Comparison of ENCODE assay signal across 20 cellular contexts in genomic region chr3:21783834-21784233, GRCh38. TPM values are rescaled to one million over a fixed set of nuclear protein-coding genes. Genes with fewer than 3 reads are reported as not detected.
"Had no signal": no experiment of that assay in that cellular context is flagged by ENCODE, and none has a peak within 500 bp of the region (broad histone marks: within the 10 kb centered on the region; RNA-seq: fewer than 3 reads in every experiment).

No MANE protein-coding gene starts in this region.

- H3K27ac Mint-ChIP-seq: activated naive CD4-positive, alpha-beta T cell treated with anti-CD3 and anti-CD28 coated beads, Interleukin-2, amount 50 U/mL, for 72 hours; nephron progenitor cell; stimulated activated naive B cell treated with anti-CD40 and anti-IgM and Interleukin-4, amounts not matched to agents 10 μg/mL and 1 μg/mL and 100 μg/mL, for 72 hours had no signal

- H3K9me3 Mint-ChIP-seq: stimulated activated naive B cell treated with anti-CD40 and anti-IgM and Interleukin-4, amounts not matched to agents 10 μg/mL and 1 μg/mL and 100 μg/mL, for 72 hours had no signal

- H3K36me3 Mint-ChIP-seq: activated naive CD4-positive, alpha-beta T cell treated with anti-CD3 and anti-CD28 coated beads, Interleukin-2, amount 50 U/mL, for 72 hours; stimulated activated naive B cell treated with anti-CD40 and anti-IgM and Interleukin-4, amounts not matched to agents 10 μg/mL and 1 μg/mL and 100 μg/mL, for 72 hours had no signal

- H3K4me1 ChIP-seq: parathyroid adenoma had no signal

- ATAC-seq: activated naive CD4-positive, alpha-beta T cell treated with anti-CD3 and anti-CD28 coated beads, Interleukin-2, amount 50 U/mL, for 72 hours; left lung; sciatic nerve; stimulated activated naive B cell treated with anti-CD40 and anti-IgM and Interleukin-4, amounts not matched to agents 10 μg/mL and 1 μg/mL and 100 μg/mL, for 72 hours had no signal

- H3K27me3 ChIP-seq: brain microvascular endothelial cell, hepatocyte, left lung, testis, upper lobe of left lung had no signal

- H3K4me1 Mint-ChIP-seq: central memory CD8-positive, alpha-beta T cell; nephron progenitor cell had no signal

- H3K9me3 ChIP-seq: SK-N-SH, testis, upper lobe of left lung had no signal

- H3K4me3 Mint-ChIP-seq: central memory CD8-positive, alpha-beta T cell; nephron progenitor cell; stimulated activated naive B cell treated with anti-CD40 and anti-IgM and Interleukin-4, amounts not matched to agents 10 μg/mL and 1 μg/mL and 100 μg/mL, for 72 hours had no signal

- H3K27me3 Mint-ChIP-seq: central memory CD8-positive, alpha-beta T cell; stimulated activated naive B cell treated with anti-CD40 and anti-IgM and Interleukin-4, amounts not matched to agents 10 μg/mL and 1 μg/mL and 100 μg/mL, for 72 hours had no signal

- H3K36me3 ChIP-seq: brain microvascular endothelial cell, left lung, upper lobe of left lung had no signal

- H3K27ac ChIP-seq: brain microvascular endothelial cell, hepatocyte, left lung, parathyroid adenoma, testis, upper lobe of left lung had no signal

- DNase-seq: activated CD4-positive, alpha-beta T cell treated with anti-CD3 and anti-CD28 coated beads for 1 hour; activated T-cell treated with anti-CD3 and anti-CD28 coated beads, Interleukin-2, amount 50 U/mL, for 1 hour; aorta; brain microvascular endothelial cell; foreskin fibroblast; kidney glomerular epithelial cell; left lung; nephron progenitor cell; SK-N-SH; small intestine; stimulated activated CD4-positive, alpha-beta T cell treated with anti-CD3 and anti-CD28 coated beads, Interleukin-15, amount 100 ng/mL, for 24 hours; stimulated activated naive B cell treated with anti-CD40 and anti-IgM and Interleukin-4, amounts not matched to agents 10 μg/mL and 1 μg/mL and 100 μg/mL, for 72 hours; T-helper 2 cell; testis; upper lobe of left lung had no signal

- H3K4me3 ChIP-seq: hepatocyte, left lung, testis, upper lobe of left lung had no signal

RNA-seq across cellular contexts. Expression of gene ZNF385D, which starts 32.8 kb away (rescaled TPM):
- total RNA-seq: activated naive CD4-positive, alpha-beta T cell treated with anti-CD3 and anti-CD28 coated beads, Interleukin-2, amount 50 U/mL, for 72 hours had no signal
